ENCODE assay signal across 21 cellular contexts in genomic region chr10:110405401-110405800, GRCh38.
"Had no signal": no experiment of that assay in that cellular context is flagged by ENCODE, and none has a peak within 500 bp of the region (broad histone marks: within the 10 kb centered on the region; RNA-seq: fewer than 3 reads in every experiment).

No MANE protein-coding gene starts in this region.

- H3K36me3 ChIP-seq: gastrocnemius medialis, prostate gland, right atrium auricular region, stomach, thyroid gland, upper lobe of left lung had no signal

- H3K4me1 ChIP-seq: gastrocnemius medialis, prostate gland had no signal

- H3K4me3 ChIP-seq: gastrocnemius medialis, lung, mucosa of descending colon, prostate gland, right atrium auricular region, smooth muscle cell, stomach, thyroid gland, upper lobe of left lung had no signal

- H3K4me2 ChIP-seq: smooth muscle cell had no signal

- H3K27me3 ChIP-seq: gastrocnemius medialis, right atrium auricular region, stomach, thyroid gland, upper lobe of left lung had no signal

- H3K9me3 ChIP-seq: gastrocnemius medialis, mucosa of descending colon, prostate gland, right atrium auricular region, stomach, thyroid gland, upper lobe of left lung had no signal

- H3K27ac ChIP-seq: gastrocnemius medialis, prostate gland, right atrium auricular region, stomach, thyroid gland, upper lobe of left lung had no signal

- DNase-seq: effector CD8-positive, alpha-beta T cell; endodermal cell; foreskin fibroblast; gastrocnemius medialis; head of caudate nucleus; mucosa of descending colon; naive B cell; nephron progenitor cell; nucleus accumbens; stimulated activated CD4-positive, alpha-beta T cell treated with anti-CD3 and anti-CD28 coated beads, Interleukin-12 subunit alpha, Interleukin-12 subunit beta, amount 100 ng/mL, for 4 hours; stimulated activated CD4-positive, alpha-beta T cell treated with anti-CD3 and anti-CD28 coated beads, Interleukin-1b, Interleukin-23, amount 100 ng/mL, for 48 hours; stimulated activated CD4-positive, alpha-beta T cell treated with anti-CD3 and anti-CD28 coated beads, Interleukin-4, amount 100 ng/mL, for 1 hour; stimulated activated CD8-positive, alpha-beta memory T cell treated with anti-CD3 and anti-CD28 coated beads, Interleukin-4, amount 100 ng/mL, for 48 hours; stimulated activated naive CD4-positive, alpha-beta T cell treated with Interleukin-2 at 50 U/mL for 16 hours; stomach; thyroid gland; upper lobe of left lung had no signal
